ENCODE assay signal across 8 cellular contexts in genomic region chr17:65750678-65751077, GRCh38.
A peak's percentile ranks its signal among the peaks of the same experiment; 100 is the strongest.
DNase-seq lines count a peak whose midpoint lies in the region; ATAC-seq, FAIRE-seq and TF ChIP-seq lines count a peak whose summit lies in the region.

No MANE protein-coding gene starts in this region.

- peak overlapping the region; percentile 8 for H3K27ac ChIP-seq in CD4-positive, CD25-positive, alpha-beta regulatory T cell (ENCODE audit: insufficient read depth, low read length, poor library complexity, severe bottlenecking)
- H3K27ac ChIP-seq in IMR-90 (ENCODE audit: insufficient read depth, low read length) (no peak overlapping the region), mesenchymal stem cell (ENCODE audit: low read length, poor library complexity, severe bottlenecking) (no peak overlapping the region), upper lobe of left lung (no peak overlapping the region)

- no peak overlapping the region for H2AK9ac ChIP-seq in IMR-90 (replicated peaks; ENCODE audit: low read depth, low read length, poor library complexity)

- no peak overlapping the region for H3K23ac ChIP-seq in IMR-90 (ENCODE audit: low read depth, low read length)
- no peak overlapping the region for H3K23ac ChIP-seq in mesenchymal stem cell (ENCODE audit: low read length in 2 of 2)

- H3K4me1 ChIP-seq in CD4-positive, CD25-positive, alpha-beta regulatory T cell (ENCODE audit: control insufficient read depth, insufficient read depth, low read length, poor library complexity, severe bottlenecking): peaks cover 13% of the 10 kb centered on the region
- H3K4me1 ChIP-seq in IMR-90 (ENCODE audit: control insufficient read depth, insufficient read depth, low read length): peaks cover 2% of the 10 kb centered on the region; the same call in 1 of the 2 replicates
- H3K4me1 ChIP-seq in mesenchymal stem cell (ENCODE audit: control insufficient read depth, insufficient read depth, low read depth, low read length): peaks cover 3% of the 10 kb centered on the region
- H3K4me1 ChIP-seq in upper lobe of left lung: peaks cover 8 to 25% (median 16%) of the 10 kb centered on the region in 4 donors

- BruUV-seq in IMR-90 (replicated peaks; lab: Mats Ljungman, UMichigan): no TSS peak

- WGBS in IMR-90 (ENCODE audit: extremely low coverage in 2 of 2, insufficient read length in 1 of 2), 2 experiments: no CpG with 5 or more reads among the region's 2 CpGs
- 7% methylated on average over 2 of the region's 2 CpGs for WGBS in mesenchymal stem cell
- WGBS in upper lobe of left lung, 2 donors: 0% methylated on average over 2 of the region's 2 CpGs

- H2BK12ac ChIP-seq in mesenchymal stem cell (ENCODE audit: low read length in 2 of 2): no peak overlapping the region

- ATAC-seq in CD4-positive, CD25-positive, alpha-beta regulatory T cell (ENCODE audit: low read depth in 2 of 2): peak; percentile 75 to 83
- ATAC-seq in IMR-90 (ENCODE audit: low read depth) (peak; percentile 80), upper lobe of left lung (ENCODE audit: low FRiP score in 2 of 2) (peak; percentile 74), GM18520 (IDR thresholded peaks at IDR 0.05; ENCODE audit: unreplicated experiment) (no peak), HG03342 (IDR thresholded peaks at IDR 0.05; ENCODE audit: unreplicated experiment) (no peak)

- no peaks in the 10 kb centered on the region for H4K20me1 ChIP-seq in IMR-90 (ENCODE audit: insufficient read depth, low read length)

- H3K36me3 ChIP-seq in CD4-positive, CD25-positive, alpha-beta regulatory T cell (ENCODE audit: control insufficient read depth, insufficient read depth, low read length): no peaks in the 10 kb centered on the region
- H3K36me3 ChIP-seq in IMR-90 (ENCODE audit: control insufficient read depth, insufficient read depth, low read length) (no peaks in the 10 kb centered on the region), bronchial epithelial cell (ENCODE audit: control insufficient read depth, insufficient read depth, low read length) (no peaks in the 10 kb centered on the region), mesenchymal stem cell (ENCODE audit: control insufficient read depth in 1 of 2, insufficient read depth in 2 of 2, low read depth in 1 of 2, low read length in 2 of 2) (no peaks in the 10 kb centered on the region), upper lobe of left lung (no peaks in the 10 kb centered on the region)

- no peak overlapping the region for H2AFZ ChIP-seq in IMR-90 (replicated peaks; ENCODE audit: low read length, poor library complexity)
- H2AFZ ChIP-seq in mesenchymal stem cell (ENCODE audit: low read depth, low read length): no peak overlapping the region

- no peaks in the 10 kb centered on the region for H3K9me1 ChIP-seq in IMR-90 (ENCODE audit: insufficient read depth, low read length)

- TF ChIP-seq CTCF in IMR-90 (conservative IDR thresholded peaks at IDR 0.05; ENCODE audit: low read depth, low read length) (no peak), bronchial epithelial cell (IDR thresholded peaks at IDR 0.05; ENCODE audit: insufficient read depth, low read length, severe bottlenecking) (no peak), upper lobe of left lung (IDR thresholded peaks at IDR 0.05) (no peak)

- H2BK5ac ChIP-seq in IMR-90 (ENCODE audit: low read depth, low read length, poor library complexity, severe bottlenecking) (no peak overlapping the region), mesenchymal stem cell (ENCODE audit: low read depth, low read length, poor library complexity, severe bottlenecking) (no peak overlapping the region)

- peak overlapping the region; percentile 22 to 88 (median 56) for H3K4me3 Mint-ChIP-seq in CD4-positive, CD25-positive, alpha-beta regulatory T cell

- no peak overlapping the region for H4K5ac ChIP-seq in IMR-90 (ENCODE audit: low read depth, low read length)

- H3K27me3 ChIP-seq in CD4-positive, CD25-positive, alpha-beta regulatory T cell (ENCODE audit: control insufficient read depth, insufficient read depth, low read length): no peaks in the 10 kb centered on the region
- peaks cover 3% of the 10 kb centered on the region for H3K27me3 ChIP-seq in IMR-90 (ENCODE audit: control insufficient read depth, insufficient read depth, low read length)
- peaks cover 2% of the 10 kb centered on the region for H3K27me3 ChIP-seq in bronchial epithelial cell (ENCODE audit: control insufficient read depth, insufficient read depth, low read length)
- H3K27me3 ChIP-seq in mesenchymal stem cell (ENCODE audit: control insufficient read depth in 1 of 2, insufficient read depth in 1 of 2, low read length in 2 of 2): no peaks in the 10 kb centered on the region
- H3K27me3 ChIP-seq in upper lobe of left lung: no peaks in the 10 kb centered on the region

- no peak overlapping the region for H2BK15ac ChIP-seq in IMR-90 (ENCODE audit: low read depth, low read length)
- no peak overlapping the region for H2BK15ac ChIP-seq in mesenchymal stem cell (ENCODE audit: low read depth, poor library complexity, severe bottlenecking)

- H3K18ac ChIP-seq in IMR-90 (ENCODE audit: low read depth, low read length): no peak overlapping the region
- H3K18ac ChIP-seq in mesenchymal stem cell (ENCODE audit: low read depth in 1 of 2, low read length in 2 of 2): no peak overlapping the region

- no peak overlapping the region for H3K9ac ChIP-seq in IMR-90 (ENCODE audit: low read depth, low read length)
- peak overlapping the region; percentile 37 for H3K9ac ChIP-seq in mesenchymal stem cell (ENCODE audit: low read length)

- in situ Hi-C loops in IMR-90 (cut with MboI; ENCODE audit: low sequenced_read_pairs): no loop called here

- H3K56ac ChIP-seq in IMR-90 (ENCODE audit: extremely low read depth, insufficient read depth, low read length): no peak overlapping the region

- peak; percentile 19 to 63 (median 61) for DNase-seq in CD4-positive, CD25-positive, alpha-beta regulatory T cell
- peak; percentile 89 for DNase-seq in IMR-90
- peak in 4 of 5 experiments; percentile 19 to 78 (median 37) for DNase-seq in T-helper 2 cell
- peak; percentile 96 for DNase-seq in bronchial epithelial cell (ENCODE audit: low read depth)
- peak; percentile 44 for DNase-seq in mesenchymal stem cell
- DNase-seq in upper lobe of left lung: peak; percentile 73 to 74

- peaks cover 6% of the 10 kb centered on the region for H3K36me3 Mint-ChIP-seq in CD4-positive, CD25-positive, alpha-beta regulatory T cell

- no peak overlapping the region for H2BK120ac ChIP-seq in IMR-90 (ENCODE audit: low read depth, low read length)
- no peak overlapping the region for H2BK120ac ChIP-seq in mesenchymal stem cell (ENCODE audit: low read depth, low read length)

- no peak for FAIRE-seq in bronchial epithelial cell (lab: Jason Lieb, UNC)

- H3K79me1 ChIP-seq in IMR-90 (ENCODE audit: low read depth in 1 of 2, low read length in 2 of 2) (no peaks in the 10 kb centered on the region), mesenchymal stem cell (replicated peaks; ENCODE audit: low read length, poor library complexity, severe bottlenecking) (peaks cover 1% of the 10 kb centered on the region)

- H3K27ac Mint-ChIP-seq in CD4-positive, CD25-positive, alpha-beta regulatory T cell: peak overlapping the region; percentile 7 to 45 (median 27)

- CTCF ChIA-PET in IMR-90 (lab: Yijun Ruan, JAX): no interaction called here

- peaks cover 0 to 4% (median 0%) of the 10 kb centered on the region in 7 donors for H3K9me3 Mint-ChIP-seq in CD4-positive, CD25-positive, alpha-beta regulatory T cell

- no peak overlapping the region for H3K4me3 ChIP-seq in CD4-positive, CD25-positive, alpha-beta regulatory T cell (ENCODE audit: low read depth, low read length)
- H3K4me3 ChIP-seq in IMR-90 (ENCODE audit: insufficient read depth, low read depth, low read length) (no peak overlapping the region), bronchial epithelial cell (ENCODE audit: low read depth, low read length) (no peak overlapping the region), mesenchymal stem cell (ENCODE audit: insufficient read depth in 1 of 2, low read depth in 1 of 2, low read length in 2 of 2) (peak overlapping the region in 1 of 2 experiments; percentile 21), upper lobe of left lung (no peak overlapping the region)

- H3K4ac ChIP-seq in IMR-90 (ENCODE audit: low read depth, low read length) (no peak overlapping the region), mesenchymal stem cell (ENCODE audit: low read depth in 1 of 2, low read length in 2 of 2) (no peak overlapping the region)

- H3K9me3 ChIP-seq in CD4-positive, CD25-positive, alpha-beta regulatory T cell (ENCODE audit: control insufficient read depth in 2 of 2, low read length in 2 of 2): no peaks in the 10 kb centered on the region
- H3K9me3 ChIP-seq in IMR-90 (ENCODE audit: control insufficient read depth, insufficient read depth, low read length): no peaks in the 10 kb centered on the region
- no peaks in the 10 kb centered on the region for H3K9me3 ChIP-seq in mesenchymal stem cell (ENCODE audit: control insufficient read depth, low read length)
- no peaks in the 10 kb centered on the region for H3K9me3 ChIP-seq in upper lobe of left lung

- H3K27me3 Mint-ChIP-seq in CD4-positive, CD25-positive, alpha-beta regulatory T cell: no peaks in the 10 kb centered on the region

- H4K91ac ChIP-seq in IMR-90 (ENCODE audit: insufficient read depth, low read depth, low read length) (no peak overlapping the region), mesenchymal stem cell (ENCODE audit: low read length) (no peak overlapping the region)

- TF ChIP-seq POLR2A in IMR-90 (IDR thresholded peaks at IDR 0.05; ENCODE audit: low read depth, low read length) (no peak), upper lobe of left lung (IDR thresholded peaks at IDR 0.05) (no peak)

- H2BK20ac ChIP-seq in IMR-90 (ENCODE audit: low read depth, low read length): no peak overlapping the region

- H3K14ac ChIP-seq in IMR-90 (replicated peaks; ENCODE audit: low read depth, low read length): no peak overlapping the region
- H3K14ac ChIP-seq in mesenchymal stem cell (ENCODE audit: low read length in 2 of 2): no peak overlapping the region

- no peak for TF ChIP-seq EP300 in upper lobe of left lung (IDR thresholded peaks at IDR 0.05)

- H3K4me1 Mint-ChIP-seq in CD4-positive, CD25-positive, alpha-beta regulatory T cell: peaks cover 6 to 30% (median 12%) of the 10 kb centered on the region in 4 donors

- H4K8ac ChIP-seq in IMR-90 (ENCODE audit: low read depth in 2 of 2, low read length in 2 of 2): no peak overlapping the region
- no peak overlapping the region for H4K8ac ChIP-seq in mesenchymal stem cell (ENCODE audit: low read length)

- intact Hi-C loops in IMR-90 (cut with micrococcal nuclease): loop anchor here (10.0 kb wide), 1 partner anchor 1094 kb away; no protein-coding TSS in a partner anchor

- H2AK5ac ChIP-seq in IMR-90 (ENCODE audit: low read depth, low read length): no peak overlapping the region
- no peak overlapping the region for H2AK5ac ChIP-seq in mesenchymal stem cell (ENCODE audit: low read length, severe bottlenecking)

- dilution Hi-C loops in IMR-90 (cut with HindIII; ENCODE audit: low sequenced_read_pairs, unreplicated experiment): no loop called here

- TF ChIP-seq RAD21 in IMR-90 (IDR thresholded peaks at IDR 0.05; ENCODE audit: low read length): no peak

- H3K4me2 ChIP-seq in IMR-90 (ENCODE audit: low read depth, low read length) (no peak overlapping the region), mesenchymal stem cell (ENCODE audit: low read length, poor library complexity, severe bottlenecking) (no peak overlapping the region)

- POLR2A ChIA-PET in IMR-90 (lab: Charles Lee; ENCODE audit: unreplicated experiment): interaction anchor here (0.7 kb wide), 1 partner anchor 192 kb away, joined by 3 read pairs; no protein-coding TSS in a partner anchor

Comparison
In these comparisons a context has a peak if more than half of its experiments do, and no peak if none do; other contexts are left out.
1. ATAC-seq: peak in CD4-positive, CD25-positive, alpha-beta regulatory T cell (2 of 2), IMR-90 (single experiment) and upper lobe of left lung (2 of 2); none in GM18520 (single experiment) and HG03342 (single experiment).
2. DNase-seq: peak in every context shown above with its lines; median percentile 96 in bronchial epithelial cell; 89 in IMR-90; 74 in upper lobe of left lung; 61 in CD4-positive, CD25-positive, alpha-beta regulatory T cell; 44 in mesenchymal stem cell; 37 in T-helper 2 cell.